In genomic region chr9:98600631-98601030, GRCh38 we compare ENCODE assay signal across 19 cellular contexts.
"Had no signal": no experiment of that assay in that cellular context is flagged by ENCODE, and none has a peak within 500 bp of the region (broad histone marks: within the 10 kb centered on the region; RNA-seq: fewer than 3 reads in every experiment).

No MANE protein-coding gene starts in this region.

- H3K4me3 ChIP-seq: esophagus muscularis mucosa, gastrocnemius medialis, heart right ventricle, left lung, lower lobe of right lung, psoas muscle, sigmoid colon, skin epidermis, stomach, thoracic aorta had no signal

- H3K4me1 ChIP-seq: esophagus muscularis mucosa, gastrocnemius medialis, left lung, lower lobe of right lung, psoas muscle, sigmoid colon, stomach had no signal

- H3K9me3 ChIP-seq: esophagus muscularis mucosa, gastrocnemius medialis, heart right ventricle, left lung, lower lobe of right lung, psoas muscle, sigmoid colon, stomach, thoracic aorta had no signal

- DNase-seq: cerebellar nuclear complex; cortex of kidney; effector memory CD4-positive, alpha-beta T cell; gastrocnemius medialis; heart right ventricle; hypothalamus; left lung; lower lobe of right lung; midbrain; psoas muscle; sigmoid colon; stimulated activated CD4-positive, alpha-beta T cell treated with anti-CD3 and anti-CD28 coated beads, Interleukin-12 subunit alpha, Interleukin-12 subunit beta, amount 100 ng/mL, for 4 hours; stimulated activated naive CD4-positive, alpha-beta T cell; stomach had no signal

- H3K36me3 ChIP-seq: esophagus muscularis mucosa, gastrocnemius medialis, heart right ventricle, left lung, lower lobe of right lung, sigmoid colon, stomach, thoracic aorta had no signal

- H3K27me3 ChIP-seq: gastrocnemius medialis, left lung, sigmoid colon, stomach had no signal

- H3K27ac ChIP-seq: epithelial cell of prostate, esophagus muscularis mucosa, gastrocnemius medialis, heart right ventricle, left lung, lower lobe of right lung, psoas muscle, sigmoid colon, skin epidermis, stomach, thoracic aorta had no signal

- ATAC-seq: gastrocnemius medialis; heart right ventricle; left lung; lower lobe of right lung; natural killer cell treated with Interleukin-12 subunit alpha and Interleukin-12 subunit beta and Interleukin-15 and Interleukin-18, amount 100 ng/mL, for 72 hours; psoas muscle had no signal
